8 cellular contexts compared by ENCODE assay signal in the genomic region with DNA sequence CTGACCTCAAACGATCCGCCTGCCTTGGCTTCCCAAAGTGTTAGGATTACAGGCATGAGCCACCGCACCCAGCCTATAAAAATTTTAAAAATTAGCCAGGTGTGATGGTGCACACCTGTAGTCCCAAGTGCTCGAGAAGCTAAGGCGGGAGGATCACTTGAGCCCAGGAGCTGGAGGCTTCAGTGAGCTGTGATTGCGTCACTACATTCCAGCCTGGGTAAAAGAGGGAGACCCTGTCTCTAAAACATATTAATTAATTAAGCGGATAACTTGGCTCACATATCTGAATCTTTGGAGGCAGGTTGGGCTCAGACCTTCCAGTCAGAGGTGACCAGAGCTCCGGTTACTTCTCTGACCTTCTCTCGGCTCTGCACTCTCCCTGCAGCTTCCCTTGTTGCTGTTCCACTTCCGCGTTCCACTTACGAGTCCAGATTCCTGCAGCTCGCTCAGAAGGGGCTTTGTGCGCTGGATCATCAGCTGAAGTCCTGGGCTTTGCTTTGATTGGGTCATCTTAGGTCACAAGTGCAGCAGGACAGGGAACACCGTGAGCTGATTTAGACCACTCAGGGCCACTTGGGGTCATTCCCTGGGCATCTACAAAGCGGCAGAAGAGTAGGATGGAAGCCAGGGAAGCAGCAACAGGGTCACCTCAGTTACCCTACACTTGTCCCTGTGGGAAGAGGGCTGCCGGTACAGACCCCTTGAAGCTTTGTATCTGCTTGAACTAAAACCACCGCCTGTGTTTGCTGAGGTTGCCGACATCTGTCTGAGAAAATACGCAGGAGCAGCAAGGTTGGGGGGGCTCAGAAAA. TPM values are rescaled to one million over a fixed set of nuclear protein-coding genes. Genes with fewer than 3 reads are reported as not detected.
A peak's percentile ranks its signal among the peaks of the same experiment; 100 is the strongest.
DNase-seq lines count a peak whose midpoint lies in the region; ATAC-seq and TF ChIP-seq lines count a peak whose summit lies in the region.

No MANE protein-coding gene starts in this region.

- CTCF ChIA-PET in naive thymus-derived CD4-positive, alpha-beta T cell (lab: Charles Lee) = no interaction called here

- no peaks in the 10 kb centered on the region for H3K36me3 ChIP-seq in CD4-positive, CD25-positive, alpha-beta regulatory T cell (ENCODE audit: control insufficient read depth, insufficient read depth, low read length)
- H3K36me3 ChIP-seq in duodenal mucosa (ENCODE audit: control insufficient read depth in 1 of 2, insufficient read depth in 2 of 2, low read length in 2 of 2) (no peaks in the 10 kb centered on the region), BE2C (peaks cover under 1% of the 10 kb centered on the region)
- peaks cover 0 to 9% (median 2%) of the 10 kb centered on the region in 3 experiments for H3K36me3 ChIP-seq in naive thymus-derived CD4-positive, alpha-beta T cell (ENCODE audit: control insufficient read depth in 2 of 3, insufficient read depth in 3 of 3, low read length in 3 of 3)

- no peak for DNase-seq in CD4-positive, CD25-positive, alpha-beta regulatory T cell
- no peak for DNase-seq in naive thymus-derived CD4-positive, alpha-beta T cell
- no peak for DNase-seq in OCI-M1 (lab: John Stamatoyannopoulos, UW)
- DNase-seq in BE2C = no peak

- no peak overlapping the region for H3K4me3 ChIP-seq in CD4-positive, CD25-positive, alpha-beta regulatory T cell (ENCODE audit: low read depth, low read length)
- H3K4me3 ChIP-seq in duodenal mucosa (ENCODE audit: low read depth in 1 of 2, low read length in 2 of 2) = peak overlapping the region; percentile 49 to 62
- H3K4me3 ChIP-seq in naive thymus-derived CD4-positive, alpha-beta T cell (ENCODE audit: low read length) = no peak overlapping the region
- H3K4me3 ChIP-seq in BE2C (ENCODE audit: low read depth, low read length) = no peak overlapping the region

- no peak overlapping the region for H3K27ac ChIP-seq in CD4-positive, CD25-positive, alpha-beta regulatory T cell (ENCODE audit: insufficient read depth, low read length, poor library complexity, severe bottlenecking)
- no peak overlapping the region for H3K27ac ChIP-seq in duodenal mucosa (ENCODE audit: low read depth, low read length)
- no peak overlapping the region for H3K27ac ChIP-seq in naive thymus-derived CD4-positive, alpha-beta T cell (ENCODE audit: low read depth, low read length)

- TF ChIP-seq CTCF in BE2C (IDR thresholded peaks at IDR 0.05; ENCODE audit: low read depth, low read length) = no peak

- H3K27ac Mint-ChIP-seq in CD4-positive, CD25-positive, alpha-beta regulatory T cell = peak overlapping the region; percentile 55 to 90 (median 69)
- H3K27ac Mint-ChIP-seq in naive thymus-derived CD4-positive, alpha-beta T cell = peak overlapping the region in 8 of 9 donors; percentile 56 to 94 (median 75)

- H3K9me3 ChIP-seq in CD4-positive, CD25-positive, alpha-beta regulatory T cell (ENCODE audit: control insufficient read depth in 2 of 2, low read length in 2 of 2) = no peaks in the 10 kb centered on the region
- no peaks in the 10 kb centered on the region for H3K9me3 ChIP-seq in duodenal mucosa (ENCODE audit: control insufficient read depth in 1 of 2, low read length in 2 of 2)
- H3K9me3 ChIP-seq in naive thymus-derived CD4-positive, alpha-beta T cell (ENCODE audit: control insufficient read depth in 2 of 3, low read length in 3 of 3) = no peaks in the 10 kb centered on the region
- H3K9me3 ChIP-seq in BE2C = no peaks in the 10 kb centered on the region

- no peaks in the 10 kb centered on the region for H3K9me3 Mint-ChIP-seq in CD4-positive, CD25-positive, alpha-beta regulatory T cell
- peaks cover 0 to under 1% (median 0%) of the 10 kb centered on the region in 11 donors for H3K9me3 Mint-ChIP-seq in naive thymus-derived CD4-positive, alpha-beta T cell

- intact Hi-C loops in naive thymus-derived CD4-positive, alpha-beta T cell (cut with micrococcal nuclease) = loop anchor here in 1 of 2 donors (5.0 kb wide), 2 partner anchors 35 to 45 kb away; partner anchors contain the start of genes ARPC1A, BUD31 and PDAP1

- TF ChIP-seq EP300 in Ishikawa (IDR thresholded peaks at IDR 0.05; ENCODE audit: borderline replicate concordance) = peak; percentile 43; the same call in 1 of the 2 replicates

- H3K27me3 Mint-ChIP-seq in CD4-positive, CD25-positive, alpha-beta regulatory T cell = peaks cover 4% of the 10 kb centered on the region
- H3K27me3 Mint-ChIP-seq in naive thymus-derived CD4-positive, alpha-beta T cell = no peaks in the 10 kb centered on the region

- no peaks in the 10 kb centered on the region for H3K27me3 ChIP-seq in CD4-positive, CD25-positive, alpha-beta regulatory T cell (ENCODE audit: control insufficient read depth, insufficient read depth, low read length)
- H3K27me3 ChIP-seq in duodenal mucosa (ENCODE audit: control insufficient read depth in 1 of 2, insufficient read depth in 2 of 2, low read length in 2 of 2) (no peaks in the 10 kb centered on the region), BE2C (no peaks in the 10 kb centered on the region)
- no peaks in the 10 kb centered on the region for H3K27me3 ChIP-seq in naive thymus-derived CD4-positive, alpha-beta T cell (ENCODE audit: control insufficient read depth in 2 of 2, insufficient read depth in 2 of 2, low read length in 2 of 2)

- TF ChIP-seq RAD21 in Ishikawa (IDR thresholded peaks at IDR 0.05; ENCODE audit: low read depth) = no peak

- ATAC-seq in CD4-positive, CD25-positive, alpha-beta regulatory T cell (ENCODE audit: low read depth in 2 of 2) = no peak
- no peak for ATAC-seq in naive thymus-derived CD4-positive, alpha-beta T cell
- ATAC-seq in GM18519 (IDR thresholded peaks at IDR 0.05; ENCODE audit: low FRiP score, unreplicated experiment) (no peak), GM18502 (IDR thresholded peaks at IDR 0.05; ENCODE audit: poor library complexity, unreplicated experiment) (no peak)

- H3K4me1 ChIP-seq in CD4-positive, CD25-positive, alpha-beta regulatory T cell (ENCODE audit: control insufficient read depth, insufficient read depth, low read length, poor library complexity, severe bottlenecking) = peaks cover 27% of the 10 kb centered on the region
- H3K4me1 ChIP-seq in duodenal mucosa (ENCODE audit: control insufficient read depth in 1 of 2, insufficient read depth in 2 of 2, low read length in 2 of 2) (peaks cover 3 to 11% of the 10 kb centered on the region in 2 donors), BE2C (peaks cover 3% of the 10 kb centered on the region; the same call in 1 of the 2 replicates)
- H3K4me1 ChIP-seq in naive thymus-derived CD4-positive, alpha-beta T cell (ENCODE audit: control insufficient read depth in 2 of 2, insufficient read depth in 2 of 2, low read length in 2 of 2) = peaks cover 11 to 18% of the 10 kb centered on the region in 2 donors

- no peaks in the 10 kb centered on the region for H3K36me3 Mint-ChIP-seq in CD4-positive, CD25-positive, alpha-beta regulatory T cell
- H3K36me3 Mint-ChIP-seq in naive thymus-derived CD4-positive, alpha-beta T cell = peaks cover 0 to 4% (median 0%) of the 10 kb centered on the region in 5 donors

- H3K4me3 Mint-ChIP-seq in CD4-positive, CD25-positive, alpha-beta regulatory T cell = peak overlapping the region; percentile 82 to 88 (median 86)
- H3K4me3 Mint-ChIP-seq in naive thymus-derived CD4-positive, alpha-beta T cell = peak overlapping the region; percentile 63 to 89 (median 82)

- H3K4me1 Mint-ChIP-seq in CD4-positive, CD25-positive, alpha-beta regulatory T cell = peaks cover 0 to 20% (median 10%) of the 10 kb centered on the region in 4 donors
- peaks cover 0 to 23% (median 20%) of the 10 kb centered on the region in 7 donors for H3K4me1 Mint-ChIP-seq in naive thymus-derived CD4-positive, alpha-beta T cell

- peak overlapping the region; percentile 25 to 51 for H3K9ac ChIP-seq in duodenal mucosa (ENCODE audit: low read depth in 1 of 2, low read length in 2 of 2)

- POLR2A ChIA-PET in naive thymus-derived CD4-positive, alpha-beta T cell (lab: Charles Lee) = interaction anchor here (0.6 to 7.4 kb wide), 4 partner anchors 8 to 39 kb away, joined by 3 to 42 read pairs (median 5); no protein-coding TSS in a partner anchor

TF ChIP-seq in Ishikawa, 13 proteins besides CTCF, POLR2A, EP300 and RAD21 (continues in another document):
- TF ChIP-seq TCF12 (IDR thresholded peaks at IDR 0.05; ENCODE audit: low read depth) (peak; percentile 44; the same call in 1 of the 2 replicates), FOXM1 (IDR thresholded peaks at IDR 0.05; ENCODE audit: borderline replicate concordance, low read depth) (no peak), NFIC (IDR thresholded peaks at IDR 0.05) (peak; percentile 49; the same call in 1 of the 2 replicates)

RNA-seq across cellular contexts. Expression of gene ARPC1B, which starts 2.0 kb away (rescaled TPM):
- 205 TPM for total RNA-seq in CD4-positive, CD25-positive, alpha-beta regulatory T cell
- 100 to 1,000 TPM; 602 to 898 (median 659) TPM for polyA plus RNA-seq in CD4-positive, CD25-positive, alpha-beta regulatory T cell
- 100 to 1,000 TPM in 4 of 5 experiments, 10 to 100 TPM in 1; 88.1 to 364 (median 141) TPM for total RNA-seq in naive thymus-derived CD4-positive, alpha-beta T cell
- polyA plus RNA-seq in naive thymus-derived CD4-positive, alpha-beta T cell = 100 to 1,000 TPM; 379 to 575 TPM
- polyA plus RNA-seq in BE2C (2012; ENCODE audit: insufficient read depth, insufficient read length, low read depth) = 38.0 TPM

RNA-seq across cellular contexts. Expression of gene PDAP1, which starts 35.9 kb away (rescaled TPM):
- total RNA-seq in CD4-positive, CD25-positive, alpha-beta regulatory T cell = 52.8 TPM
- 10 to 100 TPM; 17.2 to 27.5 (median 19.7) TPM for polyA plus RNA-seq in CD4-positive, CD25-positive, alpha-beta regulatory T cell
- 100 to 1,000 TPM in 1 of 5 experiments, 10 to 100 TPM in 4; 42.8 to 104 (median 64.0) TPM for total RNA-seq in naive thymus-derived CD4-positive, alpha-beta T cell
- 10 to 100 TPM; 38.4 to 41.2 TPM for polyA plus RNA-seq in naive thymus-derived CD4-positive, alpha-beta T cell
- 483 TPM for polyA plus RNA-seq in BE2C (2012; ENCODE audit: insufficient read depth, insufficient read length, low read depth)

RNA-seq across cellular contexts. Expression of gene BUD31, which starts 36.3 kb away (rescaled TPM):
- 130 TPM for total RNA-seq in CD4-positive, CD25-positive, alpha-beta regulatory T cell
- polyA plus RNA-seq in CD4-positive, CD25-positive, alpha-beta regulatory T cell = 100 to 1,000 TPM; 175 to 251 (median 224) TPM
- total RNA-seq in naive thymus-derived CD4-positive, alpha-beta T cell = 100 to 1,000 TPM in 2 of 5 experiments, 10 to 100 TPM in 3; 55.2 to 134 (median 83.9) TPM
- 100 to 1,000 TPM; 148 to 173 TPM for polyA plus RNA-seq in naive thymus-derived CD4-positive, alpha-beta T cell
- 516 TPM for polyA plus RNA-seq in BE2C (2012; ENCODE audit: insufficient read depth, insufficient read length, low read depth)

RNA-seq across cellular contexts. Expression of gene ARPC1A, which starts 46.8 kb away (rescaled TPM):
- 42.5 TPM for total RNA-seq in CD4-positive, CD25-positive, alpha-beta regulatory T cell
- polyA plus RNA-seq in CD4-positive, CD25-positive, alpha-beta regulatory T cell = 10 to 100 TPM; 70.2 to 79.0 (median 75.9) TPM
- total RNA-seq in naive thymus-derived CD4-positive, alpha-beta T cell = 10 to 100 TPM; 28.1 to 62.5 (median 43.2) TPM
- polyA plus RNA-seq in naive thymus-derived CD4-positive, alpha-beta T cell = 100 to 1,000 TPM in 1 of 2 donors, 10 to 100 TPM in 1; 55.7 to 101 TPM
- polyA plus RNA-seq in BE2C (2012; ENCODE audit: insufficient read depth, insufficient read length, low read depth) = 141 TPM

Comparison
In these comparisons a context has a peak if more than half of its experiments do, and no peak if none do; other contexts are left out.
1. H3K4me3 ChIP-seq: peak in duodenal mucosa (2 of 2); none in CD4-positive, CD25-positive, alpha-beta regulatory T cell (single experiment), naive thymus-derived CD4-positive, alpha-beta T cell (single experiment) and BE2C (single experiment).